ENCODE assay signal across 3 cellular contexts in the genomic region with DNA sequence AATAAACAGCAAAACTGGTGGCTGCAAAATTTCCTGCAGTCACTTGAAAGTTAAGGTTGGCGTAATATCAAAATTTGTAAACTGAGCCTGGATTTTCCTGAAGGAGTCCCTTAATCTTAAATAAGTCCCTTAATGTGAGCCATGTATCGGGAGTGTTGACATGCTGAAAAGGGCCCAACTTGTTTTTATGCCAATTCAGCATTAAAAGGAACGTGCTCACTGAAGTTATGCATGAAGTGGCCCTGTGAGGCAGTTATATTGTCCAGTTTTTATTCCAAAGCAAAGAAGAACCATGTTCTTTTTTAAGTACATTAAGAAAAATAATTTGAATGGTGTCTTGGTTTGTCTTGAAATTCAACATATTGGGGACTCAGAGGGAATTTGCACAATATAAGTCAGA.
TF ChIP-seq lines count a peak whose summit lies in the region.

No MANE protein-coding gene starts in this region.

TF ChIP-seq in A549, 52 proteins besides CTCF, POLR2A, EP300 and RAD21:
- TF ChIP-seq MAFK (IDR thresholded peaks at IDR 0.05; ENCODE audit: partially characterized antibody) (peak; percentile 84), ZFP36 (IDR thresholded peaks at IDR 0.05; ENCODE audit: borderline replicate concordance, partially characterized antibody) (no peak)
- TF ChIP-seq, protein P1, sequence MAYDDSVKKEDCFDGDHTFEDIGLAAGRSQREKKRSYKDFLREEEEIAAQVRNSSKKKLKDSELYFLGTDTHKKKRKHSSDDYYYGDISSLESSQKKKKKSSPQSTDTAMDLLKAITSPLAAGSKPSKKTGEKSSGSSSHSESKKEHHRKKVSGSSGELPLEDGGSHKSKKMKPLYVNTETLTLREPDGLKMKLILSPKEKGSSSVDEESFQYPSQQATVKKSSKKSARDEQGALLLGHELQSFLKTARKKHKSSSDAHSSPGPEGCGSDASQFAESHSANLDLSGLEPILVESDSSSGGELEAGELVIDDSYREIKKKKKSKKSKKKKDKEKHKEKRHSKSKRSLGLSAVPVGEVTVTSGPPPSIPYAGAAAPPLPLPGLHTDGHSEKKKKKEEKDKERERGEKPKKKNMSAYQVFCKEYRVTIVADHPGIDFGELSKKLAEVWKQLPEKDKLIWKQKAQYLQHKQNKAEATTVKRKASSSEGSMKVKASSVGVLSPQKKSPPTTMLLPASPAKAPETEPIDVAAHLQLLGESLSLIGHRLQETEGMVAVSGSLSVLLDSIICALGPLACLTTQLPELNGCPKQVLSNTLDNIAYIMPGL (CRISPR knock-in tag; IDR thresholded peaks at IDR 0.05; ENCODE audit: borderline replicate concordance): no peak
- TF ChIP-seq, protein P2, sequence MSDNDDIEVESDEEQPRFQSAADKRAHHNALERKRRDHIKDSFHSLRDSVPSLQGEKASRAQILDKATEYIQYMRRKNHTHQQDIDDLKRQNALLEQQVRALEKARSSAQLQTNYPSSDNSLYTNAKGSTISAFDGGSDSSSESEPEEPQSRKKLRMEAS (IDR thresholded peaks at IDR 0.05): no peak
- TF ChIP-seq, protein P3, sequence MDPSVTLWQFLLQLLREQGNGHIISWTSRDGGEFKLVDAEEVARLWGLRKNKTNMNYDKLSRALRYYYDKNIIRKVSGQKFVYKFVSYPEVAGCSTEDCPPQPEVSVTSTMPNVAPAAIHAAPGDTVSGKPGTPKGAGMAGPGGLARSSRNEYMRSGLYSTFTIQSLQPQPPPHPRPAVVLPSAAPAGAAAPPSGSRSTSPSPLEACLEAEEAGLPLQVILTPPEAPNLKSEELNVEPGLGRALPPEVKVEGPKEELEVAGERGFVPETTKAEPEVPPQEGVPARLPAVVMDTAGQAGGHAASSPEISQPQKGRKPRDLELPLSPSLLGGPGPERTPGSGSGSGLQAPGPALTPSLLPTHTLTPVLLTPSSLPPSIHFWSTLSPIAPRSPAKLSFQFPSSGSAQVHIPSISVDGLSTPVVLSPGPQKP (IDR thresholded peaks at IDR 0.05; ENCODE audit: low read depth, low read length): no peak

TF ChIP-seq in IMR-90, 13 proteins besides CTCF, POLR2A, EP300 and RAD21:
- TF ChIP-seq MAFK (IDR thresholded peaks at IDR 0.05; ENCODE audit: low read depth, low read length) (peak; percentile 82), MXI1 (IDR thresholded peaks at IDR 0.05; ENCODE audit: borderline replicate concordance, low read depth, low read length) (no peak), SMC3 (IDR thresholded peaks at IDR 0.05; ENCODE audit: low read depth, low read length) (no peak), FOS (IDR thresholded peaks at IDR 0.05; ENCODE audit: low read depth, low read length) (no peak), BHLHE40 (IDR thresholded peaks at IDR 0.05; ENCODE audit: low read depth, low read length) (no peak)

TF ChIP-seq in H1, 55 proteins besides CTCF, POLR2A, EP300 and RAD21:
- TF ChIP-seq TCF12 (IDR thresholded peaks at IDR 0.05; ENCODE audit: low read depth, low read length) (no peak), ZNF274 (IDR thresholded peaks at IDR 0.05; ENCODE audit: borderline replicate concordance, extremely low read depth, low read length) (no peak), MAFK (IDR thresholded peaks at IDR 0.05; ENCODE audit: low read depth, low read length) (peak; percentile 48; the same call in 1 of the 2 replicates), SP1 (IDR thresholded peaks at IDR 0.05; ENCODE audit: low read depth, low read length) (no peak), ASH2L (IDR thresholded peaks at IDR 0.05; ENCODE audit: low read length) (no peak), SIN3A (conservative IDR thresholded peaks at IDR 0.05 in 1 of 2, IDR thresholded peaks at IDR 0.05 in 1 of 2; ENCODE audit: low read depth in 1 of 2, low read length in 2 of 2) (no peak), EZH2 (IDR thresholded peaks at IDR 0.05; ENCODE audit: low read depth, low read length, severe bottlenecking) (no peak)
